In genomic region chr19:756232-756631, GRCh38 we compare ENCODE assay signal across 12 cellular contexts. TPM values are rescaled to one million over a fixed set of nuclear protein-coding genes. Genes with fewer than 3 reads are reported as not detected.
A peak's percentile ranks its signal among the peaks of the same experiment; 100 is the strongest.
DNase-seq lines count a peak whose midpoint lies in the region; ATAC-seq and TF ChIP-seq lines count a peak whose summit lies in the region.
"Had no signal": no experiment of that assay in that cellular context is flagged by ENCODE, and none has a peak within 500 bp of the region (broad histone marks: within the 10 kb centered on the region; RNA-seq: fewer than 3 reads in every experiment).

No MANE protein-coding gene starts in this region.

- H3K9me3 ChIP-seq in BE2C (peaks cover 17% of the 10 kb centered on the region), ascending aorta (peaks cover 3 to 11% of the 10 kb centered on the region in 2 donors)

- intact Hi-C loops in activated CD8-positive, alpha-beta T cell treated with anti-CD3 and anti-CD28 coated beads for 36 hours (cut with micrococcal nuclease) = no loop called here
- intact Hi-C loops in ascending aorta (cut with DNase I) = no loop called here

- H3K27ac Mint-ChIP-seq in HFFc6 = no peak overlapping the region
- H3K27ac Mint-ChIP-seq in activated CD8-positive, alpha-beta T cell treated with anti-CD3 and anti-CD28 coated beads for 36 hours = no peak overlapping the region
- H3K27ac Mint-ChIP-seq: activated naive CD8-positive, alpha-beta T cell; IgD-negative memory B cell had no signal

- TF ChIP-seq CTCF in BE2C (IDR thresholded peaks at IDR 0.05; ENCODE audit: low read depth, low read length) (no peak), HFFc6 (IDR thresholded peaks at IDR 0.05) (no peak), ascending aorta (IDR thresholded peaks at IDR 0.05) (no peak)
- TF ChIP-seq CTCF in activated CD8-positive, alpha-beta T cell treated with anti-CD3 and anti-CD28 coated beads for 36 hours (IDR thresholded peaks at IDR 0.05) = no peak

- CTCF ChIA-PET in activated CD8-positive, alpha-beta T cell treated with anti-CD3 and anti-CD28 coated beads for 36 hours (lab: Charles Lee) = no interaction called here

- peaks cover 29% of the 10 kb centered on the region for H3K9me3 Mint-ChIP-seq in HFFc6
- H3K9me3 Mint-ChIP-seq in activated CD8-positive, alpha-beta T cell treated with anti-CD3 and anti-CD28 coated beads for 36 hours = peaks cover 8% of the 10 kb centered on the region

- POLR2A ChIA-PET in activated CD8-positive, alpha-beta T cell treated with anti-CD3 and anti-CD28 coated beads for 36 hours (lab: Charles Lee) = no interaction called here

- H3K36me3 Mint-ChIP-seq in HFFc6 (ENCODE audit: low read depth) = peaks cover 12% of the 10 kb centered on the region
- H3K36me3 Mint-ChIP-seq in activated CD8-positive, alpha-beta T cell treated with anti-CD3 and anti-CD28 coated beads for 36 hours (ENCODE audit: low read depth) = no peaks in the 10 kb centered on the region
- H3K36me3 Mint-ChIP-seq: activated naive CD8-positive, alpha-beta T cell had no signal

- H3K4me3 ChIP-seq in BE2C (ENCODE audit: low read depth, low read length) (no peak overlapping the region), ascending aorta (no peak overlapping the region)
- H3K4me3 ChIP-seq: thoracic aorta had no signal

- peaks cover 17% of the 10 kb centered on the region for H3K4me1 Mint-ChIP-seq in HFFc6 (ENCODE audit: low read depth)
- H3K4me1 Mint-ChIP-seq in activated CD8-positive, alpha-beta T cell treated with anti-CD3 and anti-CD28 coated beads for 36 hours (ENCODE audit: low read depth) = no peaks in the 10 kb centered on the region
- H3K4me1 Mint-ChIP-seq: IgD-negative memory B cell had no signal

- peak; percentile 84 for DNase-seq in BE2C
- DNase-seq in HFFc6 = peak; percentile 52
- DNase-seq in activated CD8-positive, alpha-beta T cell treated with anti-CD3 and anti-CD28 coated beads for 36 hours = peak; percentile 59
- peak; percentile 58 for DNase-seq in iPS-NIHi11 (ENCODE audit: low spot score)
- no peak for DNase-seq in ascending aorta (ENCODE audit: low spot score in 2 of 2)
- no peak for DNase-seq in DMS79 (lab: John Stamatoyannopoulos, UW)
- DNase-seq in activated gamma-delta T cell treated with Interleukin-2 at 50 U/mL for 16 hours = no peak
- DNase-seq: Right ventricle myocardium superior had no signal

- H3K36me3 ChIP-seq in BE2C (no peaks in the 10 kb centered on the region), ascending aorta (no peaks in the 10 kb centered on the region)
- H3K36me3 ChIP-seq: thoracic aorta had no signal

- no peak overlapping the region for H3K4me3 Mint-ChIP-seq in HFFc6
- H3K4me3 Mint-ChIP-seq in activated CD8-positive, alpha-beta T cell treated with anti-CD3 and anti-CD28 coated beads for 36 hours = no peak overlapping the region
- H3K4me3 Mint-ChIP-seq: activated naive CD8-positive, alpha-beta T cell had no signal

- H3K27ac ChIP-seq in ascending aorta = no peak overlapping the region
- H3K27ac ChIP-seq: thoracic aorta had no signal

- H3K27me3 ChIP-seq in BE2C (no peaks in the 10 kb centered on the region), ascending aorta (peaks cover 3% of the 10 kb centered on the region)

- H3K27me3 Mint-ChIP-seq in HFFc6 (ENCODE audit: insufficient read depth) = peaks cover 8% of the 10 kb centered on the region
- H3K27me3 Mint-ChIP-seq in activated CD8-positive, alpha-beta T cell treated with anti-CD3 and anti-CD28 coated beads for 36 hours = peaks cover 2% of the 10 kb centered on the region
- H3K27me3 Mint-ChIP-seq: activated naive CD8-positive, alpha-beta T cell had no signal

- peak; percentile 92 for ATAC-seq in activated CD8-positive, alpha-beta T cell treated with anti-CD3 and anti-CD28 coated beads for 36 hours
- no peak for ATAC-seq in HG03439 (IDR thresholded peaks at IDR 0.05; ENCODE audit: unreplicated experiment)

- no peaks in the 10 kb centered on the region for H3K4me1 ChIP-seq in BE2C
- no peaks in the 10 kb centered on the region for H3K4me1 ChIP-seq in ascending aorta

RNA-seq across cellular contexts. Expression of gene MISP, which starts 5.3 kb away (rescaled TPM):
- not detected for polyA plus RNA-seq in BE2C (2012; ENCODE audit: insufficient read depth, insufficient read length, low read depth)
- under 1 TPM in 2 of 6 experiments, not detected in 4; 0.05 to 0.07 TPM for total RNA-seq in HFFc6 (2021; fragmentation: NEBNext Ultra II Directional; extraction: Animal tissue kit (Norgen Biotek cat#: 25700))
- total RNA-seq in activated CD8-positive, alpha-beta T cell treated with anti-CD3 and anti-CD28 coated beads for 36 hours = not detected
- total RNA-seq in ascending aorta = not detected
- total RNA-seq: Right ventricle myocardium superior had no signal
- polyA plus RNA-seq: IgD-negative memory B cell had no signal

RNA-seq across cellular contexts. Expression of gene PTBP1, which starts 41.0 kb away (rescaled TPM):
- polyA plus RNA-seq in BE2C (2012; ENCODE audit: insufficient read depth, insufficient read length, low read depth) = 838 TPM
- total RNA-seq in HFFc6 (2021; fragmentation: NEBNext Ultra II Directional; extraction: Animal tissue kit (Norgen Biotek cat#: 25700)) = 100 to 1,000 TPM; 307 to 421 (median 380) TPM
- 100 to 1,000 TPM; 581 to 582 TPM for total RNA-seq in activated CD8-positive, alpha-beta T cell treated with anti-CD3 and anti-CD28 coated beads for 36 hours
- total RNA-seq in ascending aorta = 210 TPM

RNA-seq across cellular contexts. Expression of gene PALM, which starts 47.5 kb away (rescaled TPM):
- polyA plus RNA-seq in BE2C (2012; ENCODE audit: insufficient read depth, insufficient read length, low read depth) = 39.2 TPM
- under 1 TPM in 2 of 6 experiments, not detected in 4; 0.14 to 0.15 TPM for total RNA-seq in HFFc6 (2021; fragmentation: NEBNext Ultra II Directional; extraction: Animal tissue kit (Norgen Biotek cat#: 25700))
- total RNA-seq in activated CD8-positive, alpha-beta T cell treated with anti-CD3 and anti-CD28 coated beads for 36 hours = under 1 TPM; 0.22 to 0.36 TPM
- total RNA-seq in ascending aorta = 107 TPM
- polyA plus RNA-seq: IgD-negative memory B cell had no signal

Comparison
In these comparisons a context has a peak if more than half of its experiments do, and no peak if none do; other contexts are left out.
1. DNase-seq: peak in BE2C (single experiment), HFFc6 (single experiment), activated CD8-positive, alpha-beta T cell treated with anti-CD3 and anti-CD28 coated beads for 36 hours (single experiment) and iPS-NIHi11 (single experiment); none in ascending aorta (0 of 2), DMS79 (single experiment) and activated gamma-delta T cell treated with Interleukin-2 at 50 U/mL for 16 hours (single experiment).
2. RNA of gene PALM, which starts 47.5 kb away (total RNA-seq): 107 TPM in ascending aorta (single experiment); 0.22 to 0.36 TPM in activated CD8-positive, alpha-beta T cell treated with anti-CD3 and anti-CD28 coated beads for 36 hours and 0.14 to 0.15 TPM in HFFc6; every median in the first group is over 10 times any median in the second.